16 cellular contexts compared by ENCODE assay signal in genomic region chr19:19422156-19422555, GRCh38.
"Had no signal": no experiment of that assay in that cellular context is flagged by ENCODE, and none has a peak within 500 bp of the region (broad histone marks: within the 10 kb centered on the region; RNA-seq: fewer than 3 reads in every experiment).

No MANE protein-coding gene starts in this region.

- ATAC-seq: activated T-cell treated with anti-CD3 and anti-CD28 coated beads, Interleukin-2, amount 50 U/mL, for 72 hours; right cardiac atrium; stimulated activated naive B cell treated with anti-CD40 and anti-IgM and Interleukin-4, amounts not matched to agents 10 μg/mL and 1 μg/mL and 100 μg/mL, for 72 hours had no signal

- H3K4me3 ChIP-seq: adrenal gland, lung had no signal

- H3K27me3 ChIP-seq: adrenal gland had no signal

- H3K27ac ChIP-seq: adrenal gland had no signal

- H3K9me3 ChIP-seq: adrenal gland had no signal

- H3K27ac Mint-ChIP-seq: activated T-cell treated with anti-CD3 and anti-CD28 coated beads, Interleukin-2, amount 50 U/mL, for 72 hours; progenitor cell of endocrine pancreas; stimulated activated naive B cell treated with anti-CD40 and anti-IgM and Interleukin-4, amounts not matched to agents 10 μg/mL and 1 μg/mL and 100 μg/mL, for 72 hours had no signal

- H3K4me3 Mint-ChIP-seq: activated T-cell treated with anti-CD3 and anti-CD28 coated beads, Interleukin-2, amount 50 U/mL, for 72 hours; dendritic cell treated with granulocyte-macrophage colony-stimulating factor and Interleukin-4, amounts not matched to agents 40 ng/mL and 50 ng/mL, for 4 days had no signal

- DNase-seq: activated CD4-positive, alpha-beta T cell treated with anti-CD3 and anti-CD28 coated beads, Interleukin-2, amount 50 U/mL, for 4 hours; activated CD4-positive, CD25-positive, alpha-beta regulatory T cell treated with anti-CD3 and anti-CD28 coated beads, Interleukin-2, amount 50 U/mL, for 72 hours; activated naive CD4-positive, alpha-beta T cell treated with Interleukin-2 at 50 U/mL for 16 hours; activated T-cell treated with anti-CD3 and anti-CD28 coated beads, Interleukin-2, amount 50 U/mL, for 72 hours; adrenal gland; central memory CD4-positive, alpha-beta T cell; erythroblast; hypothalamus; midbrain; nucleus accumbens; right cardiac atrium; stimulated activated CD4-positive, alpha-beta T cell treated with anti-CD3 and anti-CD28 coated beads, Interleukin-1b, Interleukin-23, amount 100 ng/mL, for 48 hours; stimulated activated naive B cell treated with anti-CD40 and anti-IgM and Interleukin-4, amounts not matched to agents 10 μg/mL and 1 μg/mL and 100 μg/mL, for 72 hours had no signal

- H3K9me3 Mint-ChIP-seq: dendritic cell treated with granulocyte-macrophage colony-stimulating factor and Interleukin-4, amounts not matched to agents 40 ng/mL and 50 ng/mL, for 4 days; stimulated activated naive B cell treated with anti-CD40 and anti-IgM and Interleukin-4, amounts not matched to agents 10 μg/mL and 1 μg/mL and 100 μg/mL, for 72 hours had no signal

- H3K27me3 Mint-ChIP-seq: dendritic cell treated with granulocyte-macrophage colony-stimulating factor and Interleukin-4, amounts not matched to agents 40 ng/mL and 50 ng/mL, for 4 days; progenitor cell of endocrine pancreas; stimulated activated naive B cell treated with anti-CD40 and anti-IgM and Interleukin-4, amounts not matched to agents 10 μg/mL and 1 μg/mL and 100 μg/mL, for 72 hours had no signal

- H3K36me3 ChIP-seq: adrenal gland had no signal
